18 cellular contexts compared by ENCODE assay signal in genomic region chr7:142873871-142874270, GRCh38. TPM values are rescaled to one million over a fixed set of nuclear protein-coding genes. Genes with fewer than 3 reads are reported as not detected.
DNase-seq lines count a peak whose midpoint lies in the region; ATAC-seq lines count a peak whose summit lies in the region.
"Had no signal": no experiment of that assay in that cellular context is flagged by ENCODE, and none has a peak within 500 bp of the region (broad histone marks: within the 10 kb centered on the region; RNA-seq: fewer than 3 reads in every experiment).

No MANE protein-coding gene starts in this region.

- no peak for ATAC-seq in activated T-cell treated with anti-CD3 and anti-CD28 coated beads, Interleukin-2, amount 50 U/mL, for 4 hours
- ATAC-seq in left cardiac atrium: no peak
- ATAC-seq in GM21381 (IDR thresholded peaks at IDR 0.05; ENCODE audit: unreplicated experiment): no peak
- no peak for ATAC-seq in GM21526 (IDR thresholded peaks at IDR 0.05; ENCODE audit: low FRiP score, unreplicated experiment)

- no peaks in the 10 kb centered on the region for H3K9me3 Mint-ChIP-seq in activated T-cell treated with anti-CD3 and anti-CD28 coated beads, Interleukin-2, amount 50 U/mL, for 24 hours
- no peaks in the 10 kb centered on the region for H3K9me3 Mint-ChIP-seq in activated T-cell treated with anti-CD3 and anti-CD28 coated beads, Interleukin-2, amount 50 U/mL, for 4 hours

- H3K4me1 Mint-ChIP-seq in activated T-cell treated with anti-CD3 and anti-CD28 coated beads, Interleukin-2, amount 50 U/mL, for 24 hours (ENCODE audit: low read depth): no peaks in the 10 kb centered on the region
- no peaks in the 10 kb centered on the region for H3K4me1 Mint-ChIP-seq in activated T-cell treated with anti-CD3 and anti-CD28 coated beads, Interleukin-2, amount 50 U/mL, for 4 hours (ENCODE audit: low read depth)
- H3K4me1 Mint-ChIP-seq: B cell; CD4-positive, alpha-beta memory T cell; GM23338; H9 had no signal

- no peak for DNase-seq in activated T-cell treated with anti-CD3 and anti-CD28 coated beads, Interleukin-2, amount 50 U/mL, for 24 hours
- no peak for DNase-seq in activated T-cell treated with anti-CD3 and anti-CD28 coated beads, Interleukin-2, amount 50 U/mL, for 4 hours
- peak; percentile 12 for DNase-seq in cardiac septum (ENCODE audit: low spot score)
- DNase-seq in left cardiac atrium: no peak
- no peak for DNase-seq in activated CD4-positive, CD25-positive, alpha-beta regulatory T cell (lab: John Stamatoyannopoulos, UW)
- DNase-seq: CD4-positive, alpha-beta memory T cell; DMS153 had no signal

- H3K36me3 Mint-ChIP-seq in activated T-cell treated with anti-CD3 and anti-CD28 coated beads, Interleukin-2, amount 50 U/mL, for 24 hours (ENCODE audit: low read depth): peaks cover 9% of the 10 kb centered on the region
- H3K36me3 Mint-ChIP-seq in activated T-cell treated with anti-CD3 and anti-CD28 coated beads, Interleukin-2, amount 50 U/mL, for 4 hours (ENCODE audit: insufficient read depth): peaks cover 3% of the 10 kb centered on the region

- peak overlapping the region; percentile 38 for H3K27ac Mint-ChIP-seq in activated T-cell treated with anti-CD3 and anti-CD28 coated beads, Interleukin-2, amount 50 U/mL, for 24 hours
- H3K27ac Mint-ChIP-seq: B cell, GM23338, H9 had no signal

- no peak overlapping the region for H3K4me3 Mint-ChIP-seq in activated T-cell treated with anti-CD3 and anti-CD28 coated beads, Interleukin-2, amount 50 U/mL, for 24 hours
- no peak overlapping the region for H3K4me3 Mint-ChIP-seq in activated T-cell treated with anti-CD3 and anti-CD28 coated beads, Interleukin-2, amount 50 U/mL, for 4 hours
- H3K4me3 Mint-ChIP-seq: B cell; CD4-positive, alpha-beta memory T cell; GM23338; H9 had no signal

- peak overlapping the region; percentile 34 for H3K27ac ChIP-seq in angular gyrus (ENCODE audit: low read depth, low read length)
- H3K27ac ChIP-seq: 22Rv1, BLaER1, C4-2B had no signal

- H3K27me3 Mint-ChIP-seq in activated T-cell treated with anti-CD3 and anti-CD28 coated beads, Interleukin-2, amount 50 U/mL, for 24 hours: no peaks in the 10 kb centered on the region
- no peaks in the 10 kb centered on the region for H3K27me3 Mint-ChIP-seq in activated T-cell treated with anti-CD3 and anti-CD28 coated beads, Interleukin-2, amount 50 U/mL, for 4 hours (ENCODE audit: low read depth)

- intact Hi-C loops in cardiac septum (cut with DNase I): no loop called here
- intact Hi-C loops in left cardiac atrium (cut with DNase I): no loop called here

RNA-seq across cellular contexts. Expression of gene TRPV6, which starts 11.7 kb away (rescaled TPM):
- not detected for total RNA-seq in activated T-cell treated with anti-CD3 and anti-CD28 coated beads, Interleukin-2, amount 50 U/mL, for 4 hours
- total RNA-seq in cardiac septum (not detected), left cardiac atrium (under 1 TPM; 0.24 to 0.27 TPM)
- total RNA-seq: B cell; CD4-positive, alpha-beta memory T cell; H4 had no signal

RNA-seq across cellular contexts. Expression of gene EPHB6, which starts 19.0 kb away (rescaled TPM):
- 1 to 10 TPM; 6.7 to 8.3 (median 8.0) TPM for total RNA-seq in activated T-cell treated with anti-CD3 and anti-CD28 coated beads, Interleukin-2, amount 50 U/mL, for 4 hours
- 2.0 TPM for total RNA-seq in cardiac septum
- total RNA-seq in left cardiac atrium: 10 to 100 TPM in 1 of 2 donors, 1 to 10 TPM in 1; 9.3 to 11.1 TPM

RNA-seq across cellular contexts. Expression of gene TRPV5, which starts 59.7 kb away (rescaled TPM):
- total RNA-seq in activated T-cell treated with anti-CD3 and anti-CD28 coated beads, Interleukin-2, amount 50 U/mL, for 4 hours: not detected
- total RNA-seq in cardiac septum (not detected), left cardiac atrium (not detected)
- total RNA-seq: B cell; Caco-2; CD4-positive, alpha-beta memory T cell; GM23338; H4; H9 had no signal
